Comparison of ENCODE assay signal across 8 cellular contexts in genomic region chr11:2893021-2893528, GRCh38. TPM values are rescaled to one million over a fixed set of nuclear protein-coding genes. Genes with fewer than 3 reads are reported as not detected.
A peak's percentile ranks its signal among the peaks of the same experiment; 100 is the strongest.
DNase-seq lines count a peak whose midpoint lies in the region; ATAC-seq and TF ChIP-seq lines count a peak whose summit lies in the region.

No MANE protein-coding gene starts in this region.

- CTCF ChIA-PET in BJ (lab: Yijun Ruan, JAX) = interaction anchor here (0.6 to 20.3 kb wide), 11 partner anchors 10 to 690 kb away, joined by 3 to 772 read pairs (median 6); partner anchors contain the start of gene PHLDA2

- H3K27me3 ChIP-seq in BJ (ENCODE audit: control insufficient read depth, insufficient read depth, low read length) (no peaks in the 10 kb centered on the region), KMS-11 (ENCODE audit: insufficient read depth, low read depth) (no peaks in the 10 kb centered on the region), dorsolateral prefrontal cortex (peaks cover 0 to 4% (median 0%) of the 10 kb centered on the region in 45 donors)

- H3K79me2 ChIP-seq in KMS-11 (ENCODE audit: insufficient read depth, low read depth) = no peaks in the 10 kb centered on the region

- peaks cover 8% of the 10 kb centered on the region for H3K27me3 Mint-ChIP-seq in nephron progenitor cell (ENCODE audit: low read depth, poor library complexity)

- TF ChIP-seq CTCF in BJ (IDR thresholded peaks at IDR 0.05; ENCODE audit: insufficient read depth, low read depth, low read length) = no peak
- no peak for TF ChIP-seq CTCF in KMS-11 (conservative IDR thresholded peaks at IDR 0.05; ENCODE audit: low read depth, low read length)
- TF ChIP-seq CTCF in dorsolateral prefrontal cortex (IDR thresholded peaks at IDR 0.05 in 54 of 56, conservative IDR thresholded peaks at IDR 0.05 in 2 of 56; ENCODE audit: low read depth in 1 of 56, partially characterized antibody in 56 of 56) = no peak
- no peak for TF ChIP-seq CTCF in nephron progenitor cell (IDR thresholded peaks at IDR 0.05)

- H3K4me3 Mint-ChIP-seq in nephron progenitor cell = peak overlapping the region; percentile 66

- H3K4me1 ChIP-seq in KMS-11 (ENCODE audit: low read depth, poor library complexity, severe bottlenecking) = peaks cover 5% of the 10 kb centered on the region

- no peak overlapping the region for H3K9ac ChIP-seq in KMS-11

- H3K9me3 Mint-ChIP-seq in nephron progenitor cell = no peaks in the 10 kb centered on the region

- H2AFZ ChIP-seq in KMS-11 (ENCODE audit: low read depth) = peak overlapping the region; percentile 60; the same call in 1 of the 2 replicates

- H3K4me1 Mint-ChIP-seq in nephron progenitor cell = peaks cover 22% of the 10 kb centered on the region

- H3K36me3 ChIP-seq in BJ (ENCODE audit: control insufficient read depth, insufficient read depth, low read length) (no peaks in the 10 kb centered on the region), KMS-11 (ENCODE audit: insufficient read depth) (no peaks in the 10 kb centered on the region)

- POLR2A ChIA-PET in BJ (lab: Charles Lee) = no interaction called here

- no peak overlapping the region for H3K27ac Mint-ChIP-seq in nephron progenitor cell

- intact Hi-C loops in dorsolateral prefrontal cortex (cut with DNase I) = no loop called here

- no peak overlapping the region for H3K4me2 ChIP-seq in KMS-11

- H3K4me3 ChIP-seq in BJ (ENCODE audit: low read depth, low read length) (peak overlapping the region; percentile 44), KMS-11 (IDR thresholded peaks at IDR 0.05; ENCODE audit: insufficient read depth, low read depth, low read length) (no peak overlapping the region), dorsolateral prefrontal cortex (peak overlapping the region in 44 of 59 donors; percentile 27 to 68 (median 48))

- no peak for ATAC-seq in GM19463 (IDR thresholded peaks at IDR 0.05; ENCODE audit: unreplicated experiment)

- H3K27ac ChIP-seq in KMS-11 (no peak overlapping the region), dorsolateral prefrontal cortex (peak overlapping the region in 18 of 59 donors; percentile 1 to 80 (median 64))

- H4K20me1 ChIP-seq in KMS-11 (ENCODE audit: insufficient read depth) = no peaks in the 10 kb centered on the region

- H3K36me3 Mint-ChIP-seq in nephron progenitor cell (ENCODE audit: low read depth) = no peaks in the 10 kb centered on the region

- no peak for DNase-seq in BJ (ENCODE audit: low read depth)
- no peak for DNase-seq in dorsolateral prefrontal cortex
- DNase-seq in nephron progenitor cell = no peak
- no peak for DNase-seq in NCI-H2227 (lab: John Stamatoyannopoulos, UW; ENCODE audit: unreplicated experiment)
- no peak for DNase-seq in NCI-H1417 (lab: John Stamatoyannopoulos, UW)
- DNase-seq in SW 1271 (lab: John Stamatoyannopoulos, UW) = no peak

RNA-seq across cellular contexts. Expression of gene CDKN1C, which starts 7.5 kb away (rescaled TPM):
- 2.1 and 2.5 TPM in 2 replicates for polyA plus RNA-seq in BJ (2011; rRNA removed)
- 0.33 and 0.41 TPM in 2 replicates for polyA minus RNA-seq in BJ (2011; rRNA and poly(A)+ RNA removed)
- total RNA-seq in dorsolateral prefrontal cortex = 100 to 1,000 TPM in 8 of 120 experiments, 10 to 100 TPM in 112; 11.0 to 191 (median 44.8) TPM

RNA-seq across cellular contexts. Expression of gene PHLDA2, which starts 36.1 kb away (rescaled TPM):
- 12.8 and 13.7 TPM in 2 replicates for polyA plus RNA-seq in BJ (2011; rRNA removed)
- 3.3 and 5.3 TPM in 2 replicates for polyA minus RNA-seq in BJ (2011; rRNA and poly(A)+ RNA removed)
- total RNA-seq in dorsolateral prefrontal cortex = 1 to 10 TPM in 104 of 120 experiments, under 1 TPM in 13, not detected in 3; 0.52 to 7.6 (median 2.4) TPM
